In the genomic region with DNA sequence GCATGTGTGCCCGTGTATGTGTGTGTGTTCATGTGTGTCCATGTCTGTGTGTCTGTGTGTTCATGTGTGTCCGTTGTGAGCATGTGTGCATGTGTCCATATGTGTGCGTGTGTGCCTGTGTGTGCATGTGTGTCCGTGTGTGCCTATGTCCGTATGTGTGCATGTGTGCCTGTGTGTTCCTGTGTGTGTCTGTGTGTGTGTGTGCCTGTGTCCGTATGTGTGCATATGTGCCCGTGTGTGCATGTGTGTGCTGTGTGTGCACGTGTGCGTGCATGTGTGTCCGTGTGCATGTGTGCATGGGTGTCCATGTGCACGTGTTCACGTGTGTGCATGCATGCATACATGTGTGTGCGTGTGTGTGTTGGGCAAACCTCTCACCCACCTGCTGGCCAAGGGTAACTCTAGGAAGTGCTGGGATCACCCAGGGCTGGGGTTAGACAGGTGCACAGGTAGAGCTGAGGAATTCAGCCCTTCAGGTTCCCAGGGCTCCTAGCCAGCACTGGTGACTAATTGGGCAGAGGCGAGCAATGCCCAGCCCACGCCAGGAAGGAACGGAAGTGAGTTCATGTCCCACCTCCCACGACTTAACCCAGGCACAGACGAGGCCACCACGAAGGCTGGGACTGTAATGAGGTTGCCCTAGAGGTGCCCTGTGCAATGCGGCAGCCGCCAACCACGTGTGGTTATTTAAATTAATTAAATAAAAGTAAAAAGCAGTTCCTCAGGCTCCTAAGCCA, we compare ENCODE assay signal across 9 cellular contexts. TPM values are rescaled to one million over a fixed set of nuclear protein-coding genes. Genes with fewer than 3 reads are reported as not detected.
DNase-seq lines count a peak whose midpoint lies in the region; ATAC-seq and FAIRE-seq lines count a peak whose summit lies in the region.
"Had no signal": no experiment of that assay in that cellular context is flagged by ENCODE, and none has a peak within 500 bp of the region (broad histone marks: within the 10 kb centered on the region; RNA-seq: fewer than 3 reads in every experiment).

No MANE protein-coding gene starts in this region.

- no peaks in the 10 kb centered on the region for H3K9me3 Mint-ChIP-seq in activated T-helper 2 cell treated with anti-CD3 and anti-CD28 coated beads, Interferon-gamma antibody, Interleukin-2, Interleukin-4, amounts not matched to agents 10 μg/mL and 5 μg/mL and 100 μg/mL, durations not matched to agents 14 hours and 24 hours and 36 hours

- H3K27me3 Mint-ChIP-seq in T-helper 17 cell: no peaks in the 10 kb centered on the region
- H3K27me3 Mint-ChIP-seq in activated T-helper 2 cell treated with anti-CD3 and anti-CD28 coated beads, Interferon-gamma antibody, Interleukin-2, Interleukin-4, amounts not matched to agents 10 μg/mL and 5 μg/mL and 100 μg/mL, durations not matched to agents 14 hours and 24 hours and 36 hours (ENCODE audit: low read depth): peaks cover 5% of the 10 kb centered on the region

- peak; percentile 98 for FAIRE-seq in HTR-8/SVneo (lab: Jason Lieb, UNC)

- no peak overlapping the region for H3K27ac Mint-ChIP-seq in T-helper 17 cell
- no peak overlapping the region for H3K27ac Mint-ChIP-seq in activated T-helper 2 cell treated with anti-CD3 and anti-CD28 coated beads, Interferon-gamma antibody, Interleukin-2, Interleukin-4, amounts not matched to agents 10 μg/mL and 5 μg/mL and 100 μg/mL, durations not matched to agents 14 hours and 24 hours and 36 hours

- intact Hi-C loops in activated T-helper 2 cell treated with anti-CD3 and anti-CD28 coated beads, Interferon-gamma antibody, Interleukin-2, Interleukin-4, amounts not matched to agents 10 μg/mL and 5 μg/mL and 100 μg/mL, durations not matched to agents 14 hours and 24 hours and 36 hours (cut with micrococcal nuclease): no loop called here

- H3K4me1 ChIP-seq in esophagus (ENCODE audit: control insufficient read depth in 2 of 2, insufficient read depth in 2 of 2, low read length in 1 of 2): peaks cover 4 to 27% of the 10 kb centered on the region in 2 donors

- H3K36me3 ChIP-seq in esophagus (ENCODE audit: control insufficient read depth in 2 of 2, insufficient read depth in 2 of 2, low read length in 1 of 2): no peaks in the 10 kb centered on the region
- H3K36me3 ChIP-seq: thoracic aorta had no signal

- H3K36me3 Mint-ChIP-seq in T-helper 17 cell (ENCODE audit: low read depth): no peaks in the 10 kb centered on the region
- no peaks in the 10 kb centered on the region for H3K36me3 Mint-ChIP-seq in activated T-helper 2 cell treated with anti-CD3 and anti-CD28 coated beads, Interferon-gamma antibody, Interleukin-2, Interleukin-4, amounts not matched to agents 10 μg/mL and 5 μg/mL and 100 μg/mL, durations not matched to agents 14 hours and 24 hours and 36 hours (ENCODE audit: low read depth)

- 52 to 58% methylated on average over 22 of the region's 22 CpGs for WGBS in esophagus, 2 donors

- ATAC-seq in T-helper 17 cell: peak; percentile 36
- no peak for ATAC-seq in GM21515 (IDR thresholded peaks at IDR 0.05; ENCODE audit: unreplicated experiment)

- no peaks in the 10 kb centered on the region for H3K9me3 ChIP-seq in T-helper 17 cell (ENCODE audit: control insufficient read depth, low read length, poor library complexity, severe bottlenecking)
- H3K9me3 ChIP-seq in esophagus (ENCODE audit: control insufficient read depth in 2 of 2, insufficient read depth in 1 of 2, low read depth in 1 of 2, low read length in 1 of 2): no peaks in the 10 kb centered on the region
- H3K9me3 ChIP-seq: thoracic aorta had no signal

- no peak overlapping the region for H3K4me3 Mint-ChIP-seq in T-helper 17 cell
- no peak overlapping the region for H3K4me3 Mint-ChIP-seq in activated T-helper 2 cell treated with anti-CD3 and anti-CD28 coated beads, Interferon-gamma antibody, Interleukin-2, Interleukin-4, amounts not matched to agents 10 μg/mL and 5 μg/mL and 100 μg/mL, durations not matched to agents 14 hours and 24 hours and 36 hours (ENCODE audit: low read depth)

- H3K4me1 Mint-ChIP-seq in T-helper 17 cell: peaks cover 14% of the 10 kb centered on the region
- H3K4me1 Mint-ChIP-seq in activated T-helper 2 cell treated with anti-CD3 and anti-CD28 coated beads, Interferon-gamma antibody, Interleukin-2, Interleukin-4, amounts not matched to agents 10 μg/mL and 5 μg/mL and 100 μg/mL, durations not matched to agents 14 hours and 24 hours and 36 hours (ENCODE audit: low read depth): peaks cover 14% of the 10 kb centered on the region

- no peaks in the 10 kb centered on the region for H3K27me3 ChIP-seq in esophagus (ENCODE audit: control insufficient read depth in 1 of 2, insufficient read depth in 2 of 2, low read length in 2 of 2)

- H3K27ac ChIP-seq in esophagus (ENCODE audit: low read depth in 2 of 2, low read length in 1 of 2): peak overlapping the region; percentile 55 to 91
- H3K27ac ChIP-seq: thoracic aorta had no signal

- DNase-seq in HTR-8/SVneo (ENCODE audit: insufficient read length, low spot score) (no peak), T-helper 17 cell (no peak), SK-N-DZ (ENCODE audit: low spot score) (no peak)
- DNase-seq in stimulated activated CD4-positive, alpha-beta T cell treated with anti-CD3 and anti-CD28 coated beads, Interleukin-4, amount 100 ng/mL, for 1 hour: peak; percentile 60
- no peak for DNase-seq in activated T-helper 2 cell treated with anti-CD3 and anti-CD28 coated beads, Interferon-gamma antibody, Interleukin-2, Interleukin-4, amounts not matched to agents 10 μg/mL and 5 μg/mL and 100 μg/mL, durations not matched to agents 14 hours and 24 hours and 36 hours (ENCODE audit: low spot score)
- DNase-seq: NCI-H2029 treated with DMSO at 0.1 percent for 48 hours had no signal

- peak overlapping the region in 1 of 2 donors; percentile 14 for H3K4me3 ChIP-seq in esophagus (ENCODE audit: low read depth in 1 of 2, low read length in 2 of 2)
- H3K4me3 ChIP-seq: thoracic aorta had no signal

RNA-seq across cellular contexts. Expression of a gene that starts 8.2 kb away (rescaled TPM):
- total RNA-seq in T-helper 17 cell: 100 to 1,000 TPM; 218 to 273 TPM
- 10 to 100 TPM; 63.7 to 79.6 TPM for polyA plus RNA-seq in esophagus
- 25.1 and 31.2 TPM in 2 replicates for polyA plus RNA-seq in SK-N-DZ (2014; cell fraction: cytosol; rRNA removed)
- 49.5 and 120 TPM in 2 replicates for polyA plus RNA-seq in SK-N-DZ (2014; cell fraction: nucleus; rRNA removed)
- total RNA-seq in activated T-helper 2 cell treated with anti-CD3 and anti-CD28 coated beads, Interferon-gamma antibody, Interleukin-2, Interleukin-4, amounts not matched to agents 10 μg/mL and 5 μg/mL and 100 μg/mL, durations not matched to agents 14 hours and 24 hours and 36 hours: 139 and 151 TPM in 2 replicates

RNA-seq across cellular contexts. Expression of a gene that starts 35.7 kb away (rescaled TPM):
- 100 to 1,000 TPM; 119 to 122 TPM for total RNA-seq in T-helper 17 cell
- 1 to 10 TPM; 2.6 to 3.1 TPM for polyA plus RNA-seq in esophagus
- polyA plus RNA-seq in SK-N-DZ (2014; cell fraction: cytosol; rRNA removed): 3.3 and 3.8 TPM in 2 replicates
- polyA plus RNA-seq in SK-N-DZ (2014; cell fraction: nucleus; rRNA removed): 0.87 and 1.7 TPM in 2 replicates
- total RNA-seq in activated T-helper 2 cell treated with anti-CD3 and anti-CD28 coated beads, Interferon-gamma antibody, Interleukin-2, Interleukin-4, amounts not matched to agents 10 μg/mL and 5 μg/mL and 100 μg/mL, durations not matched to agents 14 hours and 24 hours and 36 hours: 345 and 351 TPM in 2 replicates

RNA-seq across cellular contexts. Expression of a gene that starts 51.9 kb away (rescaled TPM):
- total RNA-seq in T-helper 17 cell: 1 to 10 TPM; 4.4 to 6.0 TPM
- polyA plus RNA-seq in esophagus: 10 to 100 TPM in 1 of 2 donors, 1 to 10 TPM in 1; 2.2 to 10.8 TPM
- polyA plus RNA-seq in SK-N-DZ (2014; cell fraction: cytosol; rRNA removed): 2.1 and 3.1 TPM in 2 replicates
- polyA plus RNA-seq in SK-N-DZ (2014; cell fraction: nucleus; rRNA removed): 0.11 and 2.3 TPM in 2 replicates
- total RNA-seq in activated T-helper 2 cell treated with anti-CD3 and anti-CD28 coated beads, Interferon-gamma antibody, Interleukin-2, Interleukin-4, amounts not matched to agents 10 μg/mL and 5 μg/mL and 100 μg/mL, durations not matched to agents 14 hours and 24 hours and 36 hours: 2.7 and 3.7 TPM in 2 replicates

RNA-seq across cellular contexts. Expression of a gene that starts 52.8 kb away (rescaled TPM):
- total RNA-seq in T-helper 17 cell: 10 to 100 TPM; 47.2 to 56.2 TPM
- polyA plus RNA-seq in esophagus: 10 to 100 TPM; 17.5 to 41.0 TPM
- 70.5 and 78.7 TPM in 2 replicates for polyA plus RNA-seq in SK-N-DZ (2014; cell fraction: cytosol; rRNA removed)
- 43.3 and 51.0 TPM in 2 replicates for polyA plus RNA-seq in SK-N-DZ (2014; cell fraction: nucleus; rRNA removed)
- total RNA-seq in activated T-helper 2 cell treated with anti-CD3 and anti-CD28 coated beads, Interferon-gamma antibody, Interleukin-2, Interleukin-4, amounts not matched to agents 10 μg/mL and 5 μg/mL and 100 μg/mL, durations not matched to agents 14 hours and 24 hours and 36 hours: 187 and 200 TPM in 2 replicates
